Comparison of ENCODE assay signal across 9 cellular contexts in genomic region chr12:109097140-109097434, GRCh38. TPM values are rescaled to one million over a fixed set of nuclear protein-coding genes. Genes with fewer than 3 reads are reported as not detected.
DNase-seq lines count a peak whose midpoint lies in the region; ATAC-seq and TF ChIP-seq lines count a peak whose summit lies in the region.
"Had no signal": no experiment of that assay in that cellular context is flagged by ENCODE, and none has a peak within 500 bp of the region (broad histone marks: within the 10 kb centered on the region; RNA-seq: fewer than 3 reads in every experiment).

No MANE protein-coding gene starts in this region.

- TF ChIP-seq POLR2A in esophagus squamous epithelium (IDR thresholded peaks at IDR 0.05) = no peak

- no peak for TF ChIP-seq CTCF in esophagus squamous epithelium (IDR thresholded peaks at IDR 0.05)

- no peaks in the 10 kb centered on the region for H3K27me3 Mint-ChIP-seq in activated CD4-positive, alpha-beta T cell treated with anti-CD3 and anti-CD28 coated beads, Interleukin-2, amount 10 ng/mL, durations not matched to agents 24 days and 14 days

- H3K4me1 ChIP-seq in SJCRH30 = peaks cover 8% of the 10 kb centered on the region; the same call in 1 of the 2 replicates
- peaks cover 18 to 55% (median 35%) of the 10 kb centered on the region in 3 donors for H3K4me1 ChIP-seq in esophagus squamous epithelium

- ATAC-seq in stimulated activated effector memory CD8-positive, alpha-beta T cell treated with anti-CD3 and anti-CD28 coated beads, Interleukin-12 subunit alpha, Interleukin-12 subunit beta, amount 100 ng/mL, for 72 hours = no peak
- ATAC-seq in HG03039 (IDR thresholded peaks at IDR 0.05; ENCODE audit: unreplicated experiment) (no peak), HG03469 (IDR thresholded peaks at IDR 0.05; ENCODE audit: unreplicated experiment) (no peak)

- intact Hi-C loops in activated CD4-positive, alpha-beta T cell treated with anti-CD3 and anti-CD28 coated beads, Interleukin-2, amount 10 ng/mL, durations not matched to agents 24 days and 14 days (cut with micrococcal nuclease) = loop anchor here (5.0 to 10.0 kb wide), 3 partner anchors 365 to 465 kb away; partner anchors contain the start of genes CORO1C and SELPLG
- intact Hi-C loops in esophagus squamous epithelium (cut with DNase I) (loop anchor here (10.0 kb wide), 2 partner anchors 292 to 532 kb away; partner anchors contain the start of genes ISCU and SART3), posterior vena cava (cut with DNase I) (loop anchor here (10.0 kb wide), 1 partner anchor 532 kb away; the partner anchor contains the start of genes ISCU (in 2 of the 2) and SART3 (in 2 of the 2))

- WGBS in esophagus squamous epithelium, 2 donors = 0 to 74% methylated on average over 2 to 3 of the region's 11 CpGs

- H3K4me3 Mint-ChIP-seq in activated CD4-positive, alpha-beta T cell treated with anti-CD3 and anti-CD28 coated beads, Interleukin-2, amount 10 ng/mL, durations not matched to agents 24 days and 14 days = peak overlapping the region; percentile 94
- H3K4me3 Mint-ChIP-seq in stimulated activated effector memory CD8-positive, alpha-beta T cell treated with anti-CD3 and anti-CD28 coated beads, Interleukin-12 subunit alpha, Interleukin-12 subunit beta, amount 100 ng/mL, for 72 hours = peak overlapping the region; percentile 82

- peak overlapping the region; percentile 88 for H3K27ac Mint-ChIP-seq in activated CD4-positive, alpha-beta T cell treated with anti-CD3 and anti-CD28 coated beads, Interleukin-2, amount 10 ng/mL, durations not matched to agents 24 days and 14 days
- H3K27ac Mint-ChIP-seq in stimulated activated effector memory CD8-positive, alpha-beta T cell treated with anti-CD3 and anti-CD28 coated beads, Interleukin-12 subunit alpha, Interleukin-12 subunit beta, amount 100 ng/mL, for 72 hours = peak overlapping the region; percentile 94

- H3K9me3 ChIP-seq in SJCRH30 (replicated peaks) (no peaks in the 10 kb centered on the region), esophagus squamous epithelium (no peaks in the 10 kb centered on the region)
- H3K9me3 ChIP-seq: thyroid gland had no signal

- H3K27me3 ChIP-seq in SJCRH30 (no peaks in the 10 kb centered on the region), esophagus squamous epithelium (no peaks in the 10 kb centered on the region)
- H3K27me3 ChIP-seq: thyroid gland had no signal

- peaks cover 32% of the 10 kb centered on the region for H3K36me3 ChIP-seq in SJCRH30
- H3K36me3 ChIP-seq in esophagus squamous epithelium = peaks cover 0 to 17% (median 5%) of the 10 kb centered on the region in 3 donors

- H3K27ac ChIP-seq in SJCRH30 (peak overlapping the region; percentile 97; the same call in 1 of the 2 replicates), esophagus squamous epithelium (no peak overlapping the region)
- H3K27ac ChIP-seq: thyroid gland had no signal

- H3K36me3 Mint-ChIP-seq in activated CD4-positive, alpha-beta T cell treated with anti-CD3 and anti-CD28 coated beads, Interleukin-2, amount 10 ng/mL, durations not matched to agents 24 days and 14 days (ENCODE audit: low read depth) = peaks cover 32% of the 10 kb centered on the region
- peaks cover 55% of the 10 kb centered on the region for H3K36me3 Mint-ChIP-seq in stimulated activated effector memory CD8-positive, alpha-beta T cell treated with anti-CD3 and anti-CD28 coated beads, Interleukin-12 subunit alpha, Interleukin-12 subunit beta, amount 100 ng/mL, for 72 hours

- H3K4me3 ChIP-seq in SJCRH30 (peak overlapping the region; percentile 91), esophagus squamous epithelium (peak overlapping the region; percentile 69 to 95 (median 80))

- DNase-seq in activated CD4-positive, alpha-beta T cell treated with anti-CD3 and anti-CD28 coated beads, Interleukin-2, amount 10 ng/mL, durations not matched to agents 24 days and 14 days = no peak
- no peak for DNase-seq in activated CD4-positive, alpha-beta T cell treated with anti-CD3 and anti-CD28 coated beads, Interleukin-2, amount 50 U/mL, for 1 hour
- DNase-seq in SJCRH30 (no peak), esophagus squamous epithelium (lab: John Stamatoyannopoulos, UW) (no peak), posterior vena cava (ENCODE audit: low spot score) (no peak)
- DNase-seq in stimulated activated effector memory CD8-positive, alpha-beta T cell treated with anti-CD3 and anti-CD28 coated beads, Interleukin-12 subunit alpha, Interleukin-12 subunit beta, amount 100 ng/mL, for 72 hours (ENCODE audit: low spot score in 2 of 2) = no peak
- DNase-seq: thyroid gland had no signal

- H3K9me3 Mint-ChIP-seq in activated CD4-positive, alpha-beta T cell treated with anti-CD3 and anti-CD28 coated beads, Interleukin-2, amount 10 ng/mL, durations not matched to agents 24 days and 14 days = no peaks in the 10 kb centered on the region
- H3K9me3 Mint-ChIP-seq in stimulated activated effector memory CD8-positive, alpha-beta T cell treated with anti-CD3 and anti-CD28 coated beads, Interleukin-12 subunit alpha, Interleukin-12 subunit beta, amount 100 ng/mL, for 72 hours = no peaks in the 10 kb centered on the region

- H3K4me1 Mint-ChIP-seq in activated CD4-positive, alpha-beta T cell treated with anti-CD3 and anti-CD28 coated beads, Interleukin-2, amount 10 ng/mL, durations not matched to agents 24 days and 14 days = peaks cover 40% of the 10 kb centered on the region
- peaks cover 49% of the 10 kb centered on the region for H3K4me1 Mint-ChIP-seq in stimulated activated effector memory CD8-positive, alpha-beta T cell treated with anti-CD3 and anti-CD28 coated beads, Interleukin-12 subunit alpha, Interleukin-12 subunit beta, amount 100 ng/mL, for 72 hours

RNA-seq across cellular contexts. Expression of gene UNG, which starts 0.3 kb away (rescaled TPM):
- total RNA-seq in activated CD4-positive, alpha-beta T cell treated with anti-CD3 and anti-CD28 coated beads, Interleukin-2, amount 10 ng/mL, durations not matched to agents 24 days and 14 days = 103 and 105 TPM in 2 replicates
- total RNA-seq in SJCRH30 (2014; rRNA removed; shearing (Covaris generic)) = 82.3 and 86.7 TPM in 2 replicates
- total RNA-seq in esophagus squamous epithelium (10 to 100 TPM; 28.0 to 43.1 (median 38.7) TPM), posterior vena cava (10 to 100 TPM; 10.3 to 11.1 TPM)

RNA-seq across cellular contexts. Expression of gene ALKBH2, which starts 3.8 kb away (rescaled TPM):
- total RNA-seq in activated CD4-positive, alpha-beta T cell treated with anti-CD3 and anti-CD28 coated beads, Interleukin-2, amount 10 ng/mL, durations not matched to agents 24 days and 14 days = 44.8 and 46.2 TPM in 2 replicates
- 25.9 and 27.8 TPM in 2 replicates for total RNA-seq in SJCRH30 (2014; rRNA removed; shearing (Covaris generic))
- total RNA-seq in esophagus squamous epithelium = 10 to 100 TPM in 3 of 4 donors, 1 to 10 TPM in 1; 7.9 to 20.6 (median 14.8) TPM
- total RNA-seq in posterior vena cava = 10 to 100 TPM; 13.3 to 18.4 TPM

RNA-seq across cellular contexts. Expression of gene ACACB, which starts 19.3 kb away (rescaled TPM):
- 5.8 and 5.9 TPM in 2 replicates for total RNA-seq in activated CD4-positive, alpha-beta T cell treated with anti-CD3 and anti-CD28 coated beads, Interleukin-2, amount 10 ng/mL, durations not matched to agents 24 days and 14 days
- 2.9 and 3.3 TPM in 2 replicates for total RNA-seq in SJCRH30 (2014; rRNA removed; shearing (Covaris generic))
- total RNA-seq in esophagus squamous epithelium = 10 to 100 TPM in 3 of 4 donors, 1 to 10 TPM in 1; 5.9 to 48.4 (median 27.3) TPM
- 10 to 100 TPM; 29.4 to 49.7 TPM for total RNA-seq in posterior vena cava

RNA-seq across cellular contexts. Expression of gene USP30, which starts 44.7 kb away (rescaled TPM):
- total RNA-seq in activated CD4-positive, alpha-beta T cell treated with anti-CD3 and anti-CD28 coated beads, Interleukin-2, amount 10 ng/mL, durations not matched to agents 24 days and 14 days = 6.6 and 6.9 TPM in 2 replicates
- 8.6 and 10.2 TPM in 2 replicates for total RNA-seq in SJCRH30 (2014; rRNA removed; shearing (Covaris generic))
- total RNA-seq in esophagus squamous epithelium (10 to 100 TPM in 1 of 4 donors, 1 to 10 TPM in 3; 6.3 to 13.0 (median 8.7) TPM), posterior vena cava (1 to 10 TPM; 8.1 to 8.3 TPM)
